20 cellular contexts compared by ENCODE assay signal in the genomic region with DNA sequence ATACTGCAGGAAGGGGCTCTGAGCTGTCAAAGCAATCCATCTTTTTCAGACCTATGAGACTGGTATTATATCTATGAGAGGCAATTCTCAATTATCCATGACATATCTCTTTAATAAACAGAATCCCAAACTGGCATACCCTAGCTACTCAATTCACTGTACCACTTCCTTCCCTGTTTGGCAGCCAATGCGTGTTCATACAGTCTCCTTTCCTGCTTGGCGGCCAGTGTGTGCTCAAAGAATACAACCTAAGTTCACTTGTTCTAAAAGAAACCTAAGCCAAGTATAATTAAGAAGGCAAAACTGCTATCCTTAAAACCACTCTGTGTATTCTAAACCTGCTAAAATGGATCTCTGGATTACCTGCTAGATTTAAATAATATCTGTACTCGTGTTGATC. TPM values are rescaled to one million over a fixed set of nuclear protein-coding genes. Genes with fewer than 3 reads are reported as not detected.
A peak's percentile ranks its signal among the peaks of the same experiment; 100 is the strongest.
DNase-seq lines count a peak whose midpoint lies in the region; ATAC-seq, FAIRE-seq and TF ChIP-seq lines count a peak whose summit lies in the region.
"Had no signal": no experiment of that assay in that cellular context is flagged by ENCODE, and none has a peak within 500 bp of the region (broad histone marks: within the 10 kb centered on the region; RNA-seq: fewer than 3 reads in every experiment).

No MANE protein-coding gene starts in this region.

- H3K36me3 ChIP-seq in astrocyte (ENCODE audit: insufficient read depth, low read length), result no peaks in the 10 kb centered on the region
- H3K36me3 ChIP-seq: upper lobe of right lung had no signal

- no peaks in the 10 kb centered on the region for H3K27me3 ChIP-seq in astrocyte (ENCODE audit: insufficient read depth, low read length)
- H3K27me3 ChIP-seq: body of pancreas, upper lobe of right lung had no signal

- no peaks in the 10 kb centered on the region for H3K9me3 ChIP-seq in astrocyte (ENCODE audit: insufficient read depth, low read depth, low read length)
- H3K9me3 ChIP-seq: body of pancreas, upper lobe of right lung had no signal

- DNase-seq in activated naive CD8-positive, alpha-beta T cell treated with anti-CD3 and anti-CD28 coated beads for 36 hours, result no peak
- DNase-seq in astrocyte (ENCODE audit: low read depth) (no peak), osteocyte (ENCODE audit: extremely low spot score, unreplicated experiment) (no peak), NCI-H128 (lab: John Stamatoyannopoulos, UW; ENCODE audit: unreplicated experiment) (no peak)
- DNase-seq in stimulated activated CD4-positive, alpha-beta T cell treated with anti-CD3 and anti-CD28 coated beads, Interleukin-15, amount 100 ng/mL, for 24 hours, result no peak
- no peak for DNase-seq in activated T-helper 2 cell treated with anti-CD3 and anti-CD28 coated beads, Interferon-gamma antibody, Interleukin-2, Interleukin-4, amounts not matched to agents 10 μg/mL and 5 μg/mL and 100 μg/mL, durations not matched to agents 14 hours and 24 hours and 36 hours (ENCODE audit: low spot score)
- DNase-seq: activated effector memory CD4-positive, alpha-beta T cell treated with Interleukin-2 at 50 U/mL for 16 hours; body of pancreas; effector CD4-positive, alpha-beta T cell; GOT3; Karpas-422; NCI-H1436 treated with DMSO at 0.1 percent for 48 hours; NCI-H345; SHP77; stimulated activated naive B cell treated with anti-CD40 and anti-IgM and Interleukin-4, amounts not matched to agents 10 μg/mL and 1 μg/mL and 100 μg/mL, for 72 hours; upper lobe of right lung had no signal

- peak overlapping the region; percentile 46 for H3K27ac Mint-ChIP-seq in activated naive CD8-positive, alpha-beta T cell
- no peak overlapping the region for H3K27ac Mint-ChIP-seq in activated naive CD8-positive, alpha-beta T cell treated with anti-CD3 and anti-CD28 coated beads for 36 hours
- H3K27ac Mint-ChIP-seq in astrocyte (ENCODE audit: unreplicated experiment) (peak overlapping the region; percentile 48), osteocyte (ENCODE audit: unreplicated experiment) (peak overlapping the region; percentile 87)
- H3K27ac Mint-ChIP-seq in activated T-helper 2 cell treated with anti-CD3 and anti-CD28 coated beads, Interferon-gamma antibody, Interleukin-2, Interleukin-4, amounts not matched to agents 10 μg/mL and 5 μg/mL and 100 μg/mL, durations not matched to agents 14 hours and 24 hours and 36 hours, result no peak overlapping the region
- H3K27ac Mint-ChIP-seq: stimulated activated naive B cell treated with anti-CD40 and anti-IgM and Interleukin-4, amounts not matched to agents 10 μg/mL and 1 μg/mL and 100 μg/mL, for 72 hours had no signal

- H4K20me1 ChIP-seq in astrocyte (ENCODE audit: insufficient read depth, low read length), result peaks cover 8% of the 10 kb centered on the region

- no peak overlapping the region for H2AFZ ChIP-seq in astrocyte (ENCODE audit: low read depth, low read length)
- H2AFZ ChIP-seq: parathyroid adenoma had no signal

- no peaks in the 10 kb centered on the region for H3K27me3 Mint-ChIP-seq in activated naive CD8-positive, alpha-beta T cell
- H3K27me3 Mint-ChIP-seq in activated naive CD8-positive, alpha-beta T cell treated with anti-CD3 and anti-CD28 coated beads for 36 hours, result no peaks in the 10 kb centered on the region
- H3K27me3 Mint-ChIP-seq in astrocyte (ENCODE audit: low read depth, unreplicated experiment) (no peaks in the 10 kb centered on the region), osteocyte (ENCODE audit: unreplicated experiment) (no peaks in the 10 kb centered on the region)
- H3K27me3 Mint-ChIP-seq in activated T-helper 2 cell treated with anti-CD3 and anti-CD28 coated beads, Interferon-gamma antibody, Interleukin-2, Interleukin-4, amounts not matched to agents 10 μg/mL and 5 μg/mL and 100 μg/mL, durations not matched to agents 14 hours and 24 hours and 36 hours (ENCODE audit: low read depth), result no peaks in the 10 kb centered on the region
- H3K27me3 Mint-ChIP-seq: stimulated activated naive B cell treated with anti-CD40 and anti-IgM and Interleukin-4, amounts not matched to agents 10 μg/mL and 1 μg/mL and 100 μg/mL, for 72 hours had no signal

- no peaks in the 10 kb centered on the region for H3K4me1 ChIP-seq in astrocyte (ENCODE audit: insufficient read depth, low read length)
- H3K4me1 ChIP-seq: body of pancreas, upper lobe of right lung had no signal

- peaks cover 3% of the 10 kb centered on the region for H3K36me3 Mint-ChIP-seq in activated naive CD8-positive, alpha-beta T cell
- H3K36me3 Mint-ChIP-seq in activated naive CD8-positive, alpha-beta T cell treated with anti-CD3 and anti-CD28 coated beads for 36 hours, result peaks cover 7% of the 10 kb centered on the region
- H3K36me3 Mint-ChIP-seq in astrocyte (ENCODE audit: low read depth, unreplicated experiment), result no peaks in the 10 kb centered on the region
- H3K36me3 Mint-ChIP-seq in osteocyte (ENCODE audit: unreplicated experiment), result no peaks in the 10 kb centered on the region
- peaks cover 18% of the 10 kb centered on the region for H3K36me3 Mint-ChIP-seq in activated T-helper 2 cell treated with anti-CD3 and anti-CD28 coated beads, Interferon-gamma antibody, Interleukin-2, Interleukin-4, amounts not matched to agents 10 μg/mL and 5 μg/mL and 100 μg/mL, durations not matched to agents 14 hours and 24 hours and 36 hours (ENCODE audit: low read depth)

- no peak overlapping the region for H3K4me3 Mint-ChIP-seq in activated naive CD8-positive, alpha-beta T cell
- no peak overlapping the region for H3K4me3 Mint-ChIP-seq in activated naive CD8-positive, alpha-beta T cell treated with anti-CD3 and anti-CD28 coated beads for 36 hours
- H3K4me3 Mint-ChIP-seq in astrocyte (ENCODE audit: unreplicated experiment), result no peak overlapping the region
- H3K4me3 Mint-ChIP-seq in osteocyte (ENCODE audit: unreplicated experiment), result no peak overlapping the region
- H3K4me3 Mint-ChIP-seq in activated T-helper 2 cell treated with anti-CD3 and anti-CD28 coated beads, Interferon-gamma antibody, Interleukin-2, Interleukin-4, amounts not matched to agents 10 μg/mL and 5 μg/mL and 100 μg/mL, durations not matched to agents 14 hours and 24 hours and 36 hours (ENCODE audit: low read depth), result no peak overlapping the region
- H3K4me3 Mint-ChIP-seq: stimulated activated naive B cell treated with anti-CD40 and anti-IgM and Interleukin-4, amounts not matched to agents 10 μg/mL and 1 μg/mL and 100 μg/mL, for 72 hours had no signal

- H3K4me1 Mint-ChIP-seq in activated naive CD8-positive, alpha-beta T cell (ENCODE audit: low read depth), result peaks cover 58% of the 10 kb centered on the region
- H3K4me1 Mint-ChIP-seq in activated naive CD8-positive, alpha-beta T cell treated with anti-CD3 and anti-CD28 coated beads for 36 hours, result peaks cover 33% of the 10 kb centered on the region
- peaks cover 45% of the 10 kb centered on the region for H3K4me1 Mint-ChIP-seq in astrocyte (ENCODE audit: low read depth, unreplicated experiment)
- H3K4me1 Mint-ChIP-seq in osteocyte (ENCODE audit: unreplicated experiment), result peaks cover 67% of the 10 kb centered on the region
- peaks cover 53% of the 10 kb centered on the region for H3K4me1 Mint-ChIP-seq in activated T-helper 2 cell treated with anti-CD3 and anti-CD28 coated beads, Interferon-gamma antibody, Interleukin-2, Interleukin-4, amounts not matched to agents 10 μg/mL and 5 μg/mL and 100 μg/mL, durations not matched to agents 14 hours and 24 hours and 36 hours (ENCODE audit: low read depth)

- H3K4me3 ChIP-seq in astrocyte (ENCODE audit: insufficient read depth, low read depth, low read length), result no peak overlapping the region
- H3K4me3 ChIP-seq: body of pancreas, skin epidermis, upper lobe of right lung had no signal

- TF ChIP-seq CTCF in astrocyte (IDR thresholded peaks at IDR 0.05; ENCODE audit: insufficient read depth, low read depth, low read length) (no peak), osteocyte (IDR thresholded peaks at IDR 0.05) (no peak)

- H3K79me2 ChIP-seq in astrocyte (ENCODE audit: insufficient read depth, low read length), result peaks cover 33% of the 10 kb centered on the region

- intact Hi-C loops in activated T-helper 2 cell treated with anti-CD3 and anti-CD28 coated beads, Interferon-gamma antibody, Interleukin-2, Interleukin-4, amounts not matched to agents 10 μg/mL and 5 μg/mL and 100 μg/mL, durations not matched to agents 14 hours and 24 hours and 36 hours (cut with micrococcal nuclease), result loop anchor here (1.0 kb wide), 1 partner anchor 8 kb away; a partner anchor contains a TSS

- H3K27ac ChIP-seq in astrocyte (ENCODE audit: low read depth, low read length), result peak overlapping the region; percentile 58
- H3K27ac ChIP-seq: body of pancreas, parathyroid adenoma had no signal

- ATAC-seq in GM21528 (IDR thresholded peaks at IDR 0.05; ENCODE audit: low FRiP score, unreplicated experiment), result peak; percentile 18
- ATAC-seq: body of pancreas had no signal

- no peak overlapping the region for H3K4me2 ChIP-seq in astrocyte (ENCODE audit: low read length)

- no peaks in the 10 kb centered on the region for H3K9me3 Mint-ChIP-seq in activated naive CD8-positive, alpha-beta T cell (ENCODE audit: low read depth)
- no peaks in the 10 kb centered on the region for H3K9me3 Mint-ChIP-seq in activated naive CD8-positive, alpha-beta T cell treated with anti-CD3 and anti-CD28 coated beads for 36 hours
- H3K9me3 Mint-ChIP-seq in astrocyte (ENCODE audit: unreplicated experiment), result no peaks in the 10 kb centered on the region
- H3K9me3 Mint-ChIP-seq in osteocyte (ENCODE audit: unreplicated experiment), result peaks cover 12% of the 10 kb centered on the region
- H3K9me3 Mint-ChIP-seq in activated T-helper 2 cell treated with anti-CD3 and anti-CD28 coated beads, Interferon-gamma antibody, Interleukin-2, Interleukin-4, amounts not matched to agents 10 μg/mL and 5 μg/mL and 100 μg/mL, durations not matched to agents 14 hours and 24 hours and 36 hours, result no peaks in the 10 kb centered on the region
- H3K9me3 Mint-ChIP-seq: stimulated activated naive B cell treated with anti-CD40 and anti-IgM and Interleukin-4, amounts not matched to agents 10 μg/mL and 1 μg/mL and 100 μg/mL, for 72 hours had no signal

- no peak for FAIRE-seq in astrocyte (lab: Jason Lieb, UNC)

- peak overlapping the region; percentile 41 for H3K9ac ChIP-seq in astrocyte (ENCODE audit: low read length)
- H3K9ac ChIP-seq: parathyroid adenoma had no signal

RNA-seq across cellular contexts. Expression of a gene that starts 38.3 kb away (rescaled TPM):
- total RNA-seq in activated naive CD8-positive, alpha-beta T cell treated with anti-CD3 and anti-CD28 coated beads for 36 hours, result 10 to 100 TPM; 13.3 to 14.7 TPM
- total RNA-seq in astrocyte, result 44.8 and 46.0 TPM in 2 replicates
- 34.3 and 40.7 TPM in 2 replicates for total RNA-seq in osteocyte
- 19.8 and 20.4 TPM in 2 replicates for total RNA-seq in activated T-helper 2 cell treated with anti-CD3 and anti-CD28 coated beads, Interferon-gamma antibody, Interleukin-2, Interleukin-4, amounts not matched to agents 10 μg/mL and 5 μg/mL and 100 μg/mL, durations not matched to agents 14 hours and 24 hours and 36 hours

Comparison
In these comparisons a context has a peak if more than half of its experiments do, and no peak if none do; other contexts are left out.
1. H3K27ac Mint-ChIP-seq: peak in activated naive CD8-positive, alpha-beta T cell (single experiment), astrocyte (single experiment) and osteocyte (single experiment); none in activated naive CD8-positive, alpha-beta T cell treated with anti-CD3 and anti-CD28 coated beads for 36 hours (single experiment) and activated T-helper 2 cell treated with anti-CD3 and anti-CD28 coated beads, Interferon-gamma antibody, Interleukin-2, Interleukin-4, amounts not matched to agents 10 μg/mL and 5 μg/mL and 100 μg/mL, durations not matched to agents 14 hours and 24 hours and 36 hours (single experiment).